ENCODE assay signal across 16 cellular contexts in the genomic region with DNA sequence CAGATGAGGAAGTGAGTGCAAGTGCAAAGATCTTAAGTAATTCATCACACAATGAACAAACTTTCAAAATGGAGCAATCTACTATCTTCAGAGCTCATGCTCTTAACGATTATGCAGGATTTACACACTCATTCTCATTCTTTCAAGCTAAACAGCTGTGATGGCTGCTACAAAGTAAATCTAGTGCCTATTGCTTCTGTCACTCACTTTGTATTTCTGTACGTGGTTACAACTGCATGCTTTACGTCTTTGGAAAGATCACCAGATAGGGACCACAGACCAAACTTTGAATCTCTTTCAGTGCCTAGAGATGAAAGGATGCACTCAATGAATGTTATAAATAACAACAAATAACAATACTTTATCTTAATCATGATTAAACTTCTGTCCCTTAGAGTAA.
DNase-seq lines count a peak whose midpoint lies in the region; ATAC-seq lines count a peak whose summit lies in the region.
"Had no signal": no experiment of that assay in that cellular context is flagged by ENCODE, and none has a peak within 500 bp of the region (broad histone marks: within the 10 kb centered on the region; RNA-seq: fewer than 3 reads in every experiment).

No MANE protein-coding gene starts in this region.

- DNase-seq in NOMO-1 treated with DMSO at 0.1 percent for 48 hours (lab: John Stamatoyannopoulos, UW; ENCODE audit: unreplicated experiment) (peak; percentile 47), NOMO-1 treated with dmso at 0.1 percent for 144 hours (lab: John Stamatoyannopoulos, UW; ENCODE audit: unreplicated experiment) (no peak), OCI-M1 (lab: John Stamatoyannopoulos, UW) (peak; percentile 54), myocyte (ENCODE audit: low read depth) (peak; percentile 67), inferior parietal cortex (ENCODE audit: extremely low spot score) (no peak), Right ventricle myocardium inferior (ENCODE audit: missing footprints) (no peak), NCI-H1105 (lab: John Stamatoyannopoulos, UW) (no peak)
- DNase-seq: 8988T; Calu3; CD8-positive, alpha-beta T cell; DMS79 treated with DMSO at 0.1 percent for 48 hours; GF-D8; GOT3; H7; HFFc6 had no signal

- no peak for ATAC-seq in Right ventricle myocardium inferior
- ATAC-seq: CD8-positive, alpha-beta T cell; HCT116 had no signal

- intact Hi-C loops in Right ventricle myocardium inferior (cut with DNase I) = no loop called here

Comparison
In these comparisons a context has a peak if more than half of its experiments do, and no peak if none do; other contexts are left out.
1. DNase-seq: peak in NOMO-1 treated with DMSO at 0.1 percent for 48 hours (single experiment), OCI-M1 (single experiment) and myocyte (single experiment); none in NOMO-1 treated with dmso at 0.1 percent for 144 hours (single experiment), inferior parietal cortex (single experiment), Right ventricle myocardium inferior (single experiment) and NCI-H1105 (single experiment).